Comparison of ENCODE assay signal across 8 cellular contexts in the genomic region with DNA sequence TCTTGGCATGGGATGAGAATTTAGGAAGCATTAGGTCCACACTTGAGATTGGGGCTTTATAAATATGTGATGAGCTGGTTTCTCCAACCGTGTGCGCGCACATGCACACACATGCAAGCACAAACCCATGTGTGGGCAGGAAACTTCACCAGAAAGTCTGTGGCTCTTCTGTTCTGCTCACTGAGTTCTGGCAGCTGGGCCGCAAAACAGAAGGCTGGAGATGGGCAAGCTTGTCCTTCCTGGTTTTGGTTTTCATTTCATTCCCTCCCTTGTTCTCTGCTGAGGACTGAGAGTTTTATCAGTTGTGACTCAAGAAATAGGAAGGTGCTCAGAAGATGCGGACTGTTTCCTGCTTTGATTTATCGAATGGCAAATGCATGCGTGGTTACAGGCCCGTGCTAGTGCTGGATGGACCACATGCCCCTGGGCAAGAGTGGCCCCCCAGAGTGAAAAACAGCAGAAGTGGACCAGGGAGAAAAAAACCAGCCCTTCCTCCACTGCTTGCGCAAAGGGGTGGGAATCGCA. TPM values are rescaled to one million over a fixed set of nuclear protein-coding genes. Genes with fewer than 3 reads are reported as not detected.
A peak's percentile ranks its signal among the peaks of the same experiment; 100 is the strongest.
DNase-seq lines count a peak whose midpoint lies in the region; ATAC-seq and TF ChIP-seq lines count a peak whose summit lies in the region.

No MANE protein-coding gene starts in this region.

- H3K27ac Mint-ChIP-seq in effector memory CD8-positive, alpha-beta T cell: peak overlapping the region in 1 of 2 donors; percentile 74
- no peak overlapping the region for H3K27ac Mint-ChIP-seq in endodermal cell

- H3K9ac ChIP-seq in rectal smooth muscle tissue (ENCODE audit: low read length) (no peak overlapping the region), endodermal cell (ENCODE audit: extremely low read depth, low read length, poor library complexity, severe bottlenecking) (no peak overlapping the region)

- no peaks in the 10 kb centered on the region for H3K9me3 ChIP-seq in endodermal cell (ENCODE audit: control insufficient read depth, low read length)

- WGBS in endodermal cell (ENCODE audit: insufficient coverage in 1 of 2, insufficient read length in 1 of 2), 2 experiments: 93 to 94% methylated on average over 9 to 10 of the region's 10 CpGs

- peaks cover 51 to 63% of the 10 kb centered on the region in 2 donors for H3K4me1 Mint-ChIP-seq in effector memory CD8-positive, alpha-beta T cell (ENCODE audit: low read depth in 2 of 2)
- peaks cover 2% of the 10 kb centered on the region for H3K4me1 Mint-ChIP-seq in endodermal cell

- H3K4me3 ChIP-seq in rectal smooth muscle tissue (ENCODE audit: low read length) (peak overlapping the region; percentile 37), endodermal cell (ENCODE audit: low read length) (no peak overlapping the region)

- H3K27ac ChIP-seq in rectal smooth muscle tissue (ENCODE audit: low read depth, low read length): peak overlapping the region; percentile 75
- H3K27ac ChIP-seq in endodermal cell (ENCODE audit: low read depth, low read length): no peak overlapping the region

- H3K27me3 Mint-ChIP-seq in effector memory CD8-positive, alpha-beta T cell: no peaks in the 10 kb centered on the region
- no peaks in the 10 kb centered on the region for H3K27me3 Mint-ChIP-seq in endodermal cell (ENCODE audit: insufficient read depth)

- peak; percentile 40 for ATAC-seq in GM21576 (IDR thresholded peaks at IDR 0.05; ENCODE audit: unreplicated experiment)
- ATAC-seq in effector memory CD8-positive, alpha-beta T cell (replicated peaks): peak; percentile 60

- intact Hi-C loops in posterior vena cava (cut with DNase I): no loop called here

- peaks cover 19% of the 10 kb centered on the region for H3K36me3 Mint-ChIP-seq in effector memory CD8-positive, alpha-beta T cell (ENCODE audit: insufficient read depth)
- H3K36me3 Mint-ChIP-seq in endodermal cell (ENCODE audit: low read depth): peaks cover 7% of the 10 kb centered on the region

- H3K4me1 ChIP-seq in rectal smooth muscle tissue (ENCODE audit: control insufficient read depth, insufficient read depth, low read length) (peaks cover 34% of the 10 kb centered on the region), endodermal cell (ENCODE audit: control insufficient read depth, insufficient read depth, low read length) (no peaks in the 10 kb centered on the region)

- H3K27me3 ChIP-seq in rectal smooth muscle tissue (ENCODE audit: control insufficient read depth, insufficient read depth, low read length) (no peaks in the 10 kb centered on the region), endodermal cell (ENCODE audit: control insufficient read depth, insufficient read depth, low read length, poor library complexity, severe bottlenecking) (no peaks in the 10 kb centered on the region)

- TF ChIP-seq CTCF in endodermal cell (conservative IDR thresholded peaks at IDR 0.05): no peak

- DNase-seq in ELR (ENCODE audit: low read depth) (peak; percentile 81), NOMO-1 treated with DMSO at 0.1 percent for 48 hours (lab: John Stamatoyannopoulos, UW; ENCODE audit: unreplicated experiment) (peak; percentile 39), posterior vena cava (ENCODE audit: low spot score) (no peak), NCI-H2081 (lab: John Stamatoyannopoulos, UW) (no peak), endodermal cell (no peak)
- no peak for DNase-seq in effector memory CD8-positive, alpha-beta T cell

- H3K36me3 ChIP-seq in rectal smooth muscle tissue (ENCODE audit: control insufficient read depth, insufficient read depth, low read length) (no peaks in the 10 kb centered on the region), endodermal cell (ENCODE audit: control insufficient read depth, insufficient read depth, low read length) (no peaks in the 10 kb centered on the region)

- no peaks in the 10 kb centered on the region for H3K9me3 Mint-ChIP-seq in effector memory CD8-positive, alpha-beta T cell
- H3K9me3 Mint-ChIP-seq in endodermal cell: no peaks in the 10 kb centered on the region

- peak overlapping the region; percentile 35 to 65 for H3K4me3 Mint-ChIP-seq in effector memory CD8-positive, alpha-beta T cell
- H3K4me3 Mint-ChIP-seq in endodermal cell: no peak overlapping the region

RNA-seq across cellular contexts. Expression of gene MAP3K14, which starts 14.1 kb away (rescaled TPM):
- total RNA-seq in posterior vena cava (1 to 10 TPM; 9.1 to 9.7 TPM), endodermal cell (1 to 10 TPM; 4.6 to 5.5 TPM)
- polyA plus RNA-seq in endodermal cell (2013, experiment 1 of 2): 5.3 TPM
- polyA plus RNA-seq in endodermal cell (2013, experiment 2 of 2): 4.0 TPM

RNA-seq across cellular contexts. Expression of gene SPATA32, which starts 40.8 kb away (rescaled TPM):
- total RNA-seq in posterior vena cava (not detected), endodermal cell (under 1 TPM in 1 of 2 donors, not detected in 1; 0.18 TPM)
- polyA plus RNA-seq in endodermal cell (2013, experiment 1 of 2): not detected
- polyA plus RNA-seq in endodermal cell (2013, experiment 2 of 2): not detected

Comparison
In these comparisons a context has a peak if more than half of its experiments do, and no peak if none do; other contexts are left out.
1. DNase-seq: peak in ELR (single experiment) and NOMO-1 treated with DMSO at 0.1 percent for 48 hours (single experiment); none in effector memory CD8-positive, alpha-beta T cell (0 of 3), posterior vena cava (single experiment), NCI-H2081 (0 of 2) and endodermal cell (single experiment).